Comparison of ENCODE assay signal across 19 cellular contexts in genomic region chr10:369441-370221, GRCh38.
DNase-seq lines count a peak whose midpoint lies in the region; ATAC-seq and TF ChIP-seq lines count a peak whose summit lies in the region.
"Had no signal": no experiment of that assay in that cellular context is flagged by ENCODE, and none has a peak within 500 bp of the region (broad histone marks: within the 10 kb centered on the region; RNA-seq: fewer than 3 reads in every experiment).

No MANE protein-coding gene starts in this region.

- no peak for TF ChIP-seq POLR2A in heart left ventricle (IDR thresholded peaks at IDR 0.05)

- H3K79me2 ChIP-seq in fibroblast of lung (ENCODE audit: control insufficient read depth, insufficient read depth, low read length) = no peaks in the 10 kb centered on the region

- POLR2A ChIA-PET in CD4-positive, alpha-beta T cell (lab: Charles Lee) = no interaction called here

- peak in 3 of 4 donors; percentile 39 to 67 (median 48) for ATAC-seq in heart left ventricle
- peak; percentile 47 for ATAC-seq in aorta (ENCODE audit: low FRiP score)
- no peak for ATAC-seq in CD4-positive, alpha-beta T cell (ENCODE audit: poor library complexity)
- ATAC-seq: gastrocnemius medialis had no signal

- H3K4me1 ChIP-seq in heart left ventricle = peaks cover 0 to 30% (median 10%) of the 10 kb centered on the region in 12 donors
- peaks cover 36% of the 10 kb centered on the region for H3K4me1 ChIP-seq in left ventricle myocardium inferior
- peaks cover 3% of the 10 kb centered on the region for H3K4me1 ChIP-seq in fibroblast of lung (ENCODE audit: control insufficient read depth, extremely low read depth, insufficient read depth, low read length)
- H3K4me1 ChIP-seq in aorta (ENCODE audit: control insufficient read depth in 1 of 2, insufficient read depth in 2 of 2, low read length in 2 of 2) = peaks cover 0 to 3% of the 10 kb centered on the region in 2 donors
- H3K4me1 ChIP-seq: gastrocnemius medialis had no signal

- no peaks in the 10 kb centered on the region for H3K9me3 ChIP-seq in heart left ventricle
- no peaks in the 10 kb centered on the region for H3K9me3 ChIP-seq in left ventricle myocardium inferior (replicated peaks)
- H3K9me3 ChIP-seq in fibroblast of lung (ENCODE audit: control insufficient read depth, insufficient read depth, low read depth, low read length) = no peaks in the 10 kb centered on the region
- H3K9me3 ChIP-seq in aorta (ENCODE audit: control insufficient read depth, low read length) = no peaks in the 10 kb centered on the region
- H3K9me3 ChIP-seq in CD4-positive, alpha-beta T cell (ENCODE audit: control insufficient read depth, low read length) = no peaks in the 10 kb centered on the region
- H3K9me3 ChIP-seq: gastrocnemius medialis, upper lobe of left lung had no signal

- peaks cover 49% of the 10 kb centered on the region for H3K36me3 Mint-ChIP-seq in nephron (ENCODE audit: low read depth)
- peaks cover 23% of the 10 kb centered on the region for H3K36me3 Mint-ChIP-seq in CD4-positive, alpha-beta T cell (ENCODE audit: low read depth)

- CTCF ChIA-PET in CD4-positive, alpha-beta T cell (lab: Charles Lee) = no interaction called here

- no peak for DNase-seq in heart left ventricle
- DNase-seq in left ventricle myocardium inferior = no peak
- DNase-seq in fibroblast of lung (ENCODE audit: low read depth in 2 of 2) = peak; percentile 91 to 97
- peak in 1 of 2 donors; percentile 62 for DNase-seq in aorta
- DNase-seq in stimulated activated CD4-positive, alpha-beta T cell treated with anti-CD3 and anti-CD28 coated beads, Interleukin-2, amount 100 ng/mL, for 48 hours = no peak
- DNase-seq in SKM-1 treated with dmso at 0.1 percent for 144 hours (lab: John Stamatoyannopoulos, UW; ENCODE audit: unreplicated experiment) = no peak
- no peak for DNase-seq in CD4-positive, alpha-beta T cell
- DNase-seq: ACHN; activated CD4-positive, CD25-positive, alpha-beta regulatory T cell; activated T-cell treated with anti-CD3 and anti-CD28 coated beads, Interleukin-2, amount 50 U/mL, for 72 hours; central memory CD4-positive, alpha-beta T cell; DND-41; gastrocnemius medialis; HCEC 1CT; mammary epithelial cell; NCI-H526 had no signal

- peaks cover 0 to 52% (median 40%) of the 10 kb centered on the region in 9 donors for H3K36me3 ChIP-seq in heart left ventricle
- H3K36me3 ChIP-seq in left ventricle myocardium inferior = peaks cover 52% of the 10 kb centered on the region
- peaks cover 9% of the 10 kb centered on the region for H3K36me3 ChIP-seq in fibroblast of lung (ENCODE audit: control insufficient read depth, insufficient read depth, low read length)
- peaks cover 0 to 2% of the 10 kb centered on the region in 2 donors for H3K36me3 ChIP-seq in aorta (ENCODE audit: control insufficient read depth in 1 of 2, insufficient read depth in 2 of 2, low read length in 1 of 2)

- WGBS in heart left ventricle, 4 donors = 69 to 77% (median 72%) methylated on average over 21 of the region's 21 CpGs
- WGBS in aorta, 2 donors = 6 to 13% methylated on average over 21 of the region's 21 CpGs

- peaks cover 9% of the 10 kb centered on the region for H3K27me3 Mint-ChIP-seq in nephron (ENCODE audit: low read depth)
- H3K27me3 Mint-ChIP-seq in CD4-positive, alpha-beta T cell = no peaks in the 10 kb centered on the region

- H3K4me3 ChIP-seq in heart left ventricle (no peak overlapping the region), left ventricle myocardium inferior (no peak overlapping the region), fibroblast of lung (replicated peaks in 1 of 4; ENCODE audit: control extremely low read depth in 1 of 4, insufficient read depth in 1 of 4, low read depth in 3 of 4, low read length in 4 of 4) (no peak overlapping the region), aorta (ENCODE audit: low read length in 2 of 2) (no peak overlapping the region)
- H3K4me3 ChIP-seq: gastrocnemius medialis, upper lobe of left lung had no signal

- H3K27me3 ChIP-seq in heart left ventricle = no peaks in the 10 kb centered on the region
- no peaks in the 10 kb centered on the region for H3K27me3 ChIP-seq in left ventricle myocardium inferior (ENCODE audit: low read depth)
- H3K27me3 ChIP-seq in fibroblast of lung (ENCODE audit: control insufficient read depth, insufficient read depth, low read length) = no peaks in the 10 kb centered on the region
- no peaks in the 10 kb centered on the region for H3K27me3 ChIP-seq in aorta (ENCODE audit: control insufficient read depth in 1 of 2, insufficient read depth in 2 of 2, low read length in 1 of 2)
- no peaks in the 10 kb centered on the region for H3K27me3 ChIP-seq in CD4-positive, alpha-beta T cell (ENCODE audit: control insufficient read depth, insufficient read depth, low read length)
- H3K27me3 ChIP-seq: gastrocnemius medialis, upper lobe of left lung had no signal

- peaks cover 63% of the 10 kb centered on the region for H3K4me1 Mint-ChIP-seq in nephron
- H3K4me1 Mint-ChIP-seq in CD4-positive, alpha-beta T cell (ENCODE audit: low read depth) = no peaks in the 10 kb centered on the region

- no peaks in the 10 kb centered on the region for H4K20me1 ChIP-seq in fibroblast of lung (ENCODE audit: control insufficient read depth, extremely low read depth, insufficient read depth, low read length)

- peak overlapping the region in 1 of 3 experiments; percentile 16 for H3K4me3 Mint-ChIP-seq in nephron
- H3K4me3 Mint-ChIP-seq in CD4-positive, alpha-beta T cell = no peak overlapping the region
- H3K4me3 Mint-ChIP-seq: activated T-cell treated with anti-CD3 and anti-CD28 coated beads, Interleukin-2, amount 50 U/mL, for 72 hours had no signal

- TF ChIP-seq CTCF in heart left ventricle (IDR thresholded peaks at IDR 0.05) = no peak
- no peak for TF ChIP-seq CTCF in left ventricle myocardium inferior (IDR thresholded peaks at IDR 0.05; ENCODE audit: borderline replicate concordance)
- TF ChIP-seq CTCF in fibroblast of lung (conservative IDR thresholded peaks at IDR 0.05 in 1 of 2, IDR thresholded peaks at IDR 0.05 in 1 of 2; ENCODE audit: low read depth in 1 of 2, low read length in 2 of 2) = no peak
- TF ChIP-seq CTCF in nephron (IDR thresholded peaks at IDR 0.05; ENCODE audit: unreplicated experiment in 3 of 3) = no peak
- no peak for TF ChIP-seq CTCF in CD4-positive, alpha-beta T cell (IDR thresholded peaks at IDR 0.05)

- peak overlapping the region; percentile 32 for H3K4me2 ChIP-seq in fibroblast of lung (ENCODE audit: extremely low read depth, insufficient read depth, low read length)

- intact Hi-C loops in heart left ventricle (cut with DNase I) (no loop called here), left ventricle myocardium inferior (cut with micrococcal nuclease) (no loop called here), aorta (cut with DNase I) (loop anchor here in 1 of 2 donors (5.0 kb wide), 1 partner anchor 42 kb away; no protein-coding TSS in a partner anchor)
- intact Hi-C loops in CD4-positive, alpha-beta T cell (cut with DNase I, micrococcal nuclease) = no loop called here

- H2AFZ ChIP-seq in fibroblast of lung (ENCODE audit: low read length) = no peak overlapping the region

- no peak overlapping the region for H3K9ac ChIP-seq in fibroblast of lung (ENCODE audit: insufficient read depth, low read length)

- no peak overlapping the region for H3K27ac ChIP-seq in heart left ventricle
- no peak overlapping the region for H3K27ac ChIP-seq in left ventricle myocardium inferior (replicated peaks)
- no peak overlapping the region for H3K27ac ChIP-seq in fibroblast of lung (ENCODE audit: insufficient read depth, low read length)
- H3K27ac ChIP-seq in aorta (ENCODE audit: low read depth in 1 of 2, low read length in 2 of 2) = peak overlapping the region; percentile 72 to 94
- no peak overlapping the region for H3K27ac ChIP-seq in CD4-positive, alpha-beta T cell (ENCODE audit: low read depth, low read length)
- H3K27ac ChIP-seq: gastrocnemius medialis, RWPE1, upper lobe of left lung had no signal

- H3K27ac Mint-ChIP-seq in nephron = peak overlapping the region; percentile 12 to 99 (median 93)
- H3K27ac Mint-ChIP-seq in CD4-positive, alpha-beta T cell = no peak overlapping the region
- H3K27ac Mint-ChIP-seq: activated T-cell treated with anti-CD3 and anti-CD28 coated beads, Interleukin-2, amount 50 U/mL, for 72 hours had no signal

- H3K9me3 Mint-ChIP-seq in nephron = no peaks in the 10 kb centered on the region
- no peaks in the 10 kb centered on the region for H3K9me3 Mint-ChIP-seq in CD4-positive, alpha-beta T cell
- H3K9me3 Mint-ChIP-seq: activated T-cell treated with anti-CD3 and anti-CD28 coated beads, Interleukin-2, amount 50 U/mL, for 72 hours had no signal

Comparison
In these comparisons a context has a peak if more than half of its experiments do, and no peak if none do; other contexts are left out.
1. DNase-seq: peak in fibroblast of lung (2 of 2); none in heart left ventricle (0 of 5), left ventricle myocardium inferior (single experiment), stimulated activated CD4-positive, alpha-beta T cell treated with anti-CD3 and anti-CD28 coated beads, Interleukin-2, amount 100 ng/mL, for 48 hours (0 of 2), SKM-1 treated with dmso at 0.1 percent for 144 hours (single experiment) and CD4-positive, alpha-beta T cell (0 of 10).
2. H3K27ac ChIP-seq: peak in aorta (2 of 2); none in heart left ventricle (0 of 12), left ventricle myocardium inferior (single experiment), fibroblast of lung (single experiment) and CD4-positive, alpha-beta T cell (single experiment).